Comparison of ENCODE assay signal across 26 cellular contexts in genomic region chr4:146548443-146548842, GRCh38.
"Had no signal": no experiment of that assay in that cellular context is flagged by ENCODE, and none has a peak within 500 bp of the region (broad histone marks: within the 10 kb centered on the region; RNA-seq: fewer than 3 reads in every experiment).

No MANE protein-coding gene starts in this region.

- H3K4me3 Mint-ChIP-seq: memory B cell; naive thymus-derived CD4-positive, alpha-beta T cell; nephron; neural progenitor cell; stimulated activated effector memory CD8-positive, alpha-beta T cell treated with anti-CD3 and anti-CD28 coated beads, Interleukin-12 subunit alpha, Interleukin-12 subunit beta, amount 100 ng/mL, for 72 hours had no signal

- ATAC-seq: gastroesophageal sphincter; heart left ventricle; left lobe of liver; naive thymus-derived CD4-positive, alpha-beta T cell; sciatic nerve; stimulated activated effector memory CD8-positive, alpha-beta T cell treated with anti-CD3 and anti-CD28 coated beads, Interleukin-12 subunit alpha, Interleukin-12 subunit beta, amount 100 ng/mL, for 72 hours; stimulated activated naive CD8-positive, alpha-beta T cell treated with anti-CD3 and anti-CD28 coated beads, Interleukin-15, Interleukin-2, amounts not matched to agents 100 U/mL and 50 U/mL, for 24 hours had no signal

- H3K4me1 Mint-ChIP-seq: memory B cell; naive thymus-derived CD4-positive, alpha-beta T cell; nephron; neural progenitor cell; stimulated activated effector memory CD8-positive, alpha-beta T cell treated with anti-CD3 and anti-CD28 coated beads, Interleukin-12 subunit alpha, Interleukin-12 subunit beta, amount 100 ng/mL, for 72 hours had no signal

- H3K4me2 ChIP-seq: hepatocyte, neural progenitor cell had no signal

- H3K36me3 ChIP-seq: gastroesophageal sphincter, heart left ventricle, neural progenitor cell, prostate gland, right atrium auricular region, tibial nerve, upper lobe of left lung, uterus had no signal

- DNase-seq: dorsolateral prefrontal cortex; effector CD4-positive, alpha-beta T cell; foreskin fibroblast; heart left ventricle; kidney; naive thymus-derived CD4-positive, alpha-beta T cell; nucleus accumbens; stimulated activated CD4-positive, alpha-beta T cell treated with anti-CD3 and anti-CD28 coated beads, Interleukin-2, amount 100 ng/mL, for 24 hours; stimulated activated CD4-positive, alpha-beta T cell treated with anti-CD3 and anti-CD28 coated beads, Interleukin-4, amount 100 ng/mL, for 24 hours; stimulated activated naive CD8-positive, alpha-beta T cell treated with anti-CD3 and anti-CD28 coated beads, Interleukin-15, Interleukin-2, amounts not matched to agents 100 U/mL and 50 U/mL, for 24 hours; substantia nigra; testis; upper lobe of left lung; uterus had no signal

- H3K4me3 ChIP-seq: dorsolateral prefrontal cortex, gastroesophageal sphincter, heart left ventricle, hepatocyte, lung, neural progenitor cell, prostate gland, right atrium auricular region, testis, tibial nerve, upper lobe of left lung, uterus had no signal

- H3K79me2 ChIP-seq: hepatocyte had no signal

- H3K9me3 ChIP-seq: prostate gland, right atrium auricular region, testis, tibial nerve, upper lobe of left lung, uterus had no signal

- H2AFZ ChIP-seq: hepatocyte, neural progenitor cell had no signal

- H3K4me1 ChIP-seq: gastroesophageal sphincter, heart left ventricle, neural progenitor cell, prostate gland, right atrium auricular region, testis, tibial nerve, upper lobe of left lung, uterus had no signal

- H3K27ac Mint-ChIP-seq: memory B cell; naive thymus-derived CD4-positive, alpha-beta T cell; nephron; neural progenitor cell; stimulated activated effector memory CD8-positive, alpha-beta T cell treated with anti-CD3 and anti-CD28 coated beads, Interleukin-12 subunit alpha, Interleukin-12 subunit beta, amount 100 ng/mL, for 72 hours had no signal

- H3K27ac ChIP-seq: dorsolateral prefrontal cortex, gastroesophageal sphincter, heart left ventricle, hepatocyte, neural progenitor cell, prostate gland, right atrium auricular region, testis, tibial nerve, upper lobe of left lung, uterus had no signal

- H3K36me3 Mint-ChIP-seq: neural progenitor cell; stimulated activated effector memory CD8-positive, alpha-beta T cell treated with anti-CD3 and anti-CD28 coated beads, Interleukin-12 subunit alpha, Interleukin-12 subunit beta, amount 100 ng/mL, for 72 hours had no signal

- H3K27me3 ChIP-seq: gastroesophageal sphincter, heart left ventricle, hepatocyte, neural progenitor cell, right atrium auricular region, testis, tibial nerve, upper lobe of left lung, uterus had no signal

- H3K9ac ChIP-seq: neural progenitor cell had no signal
